ENCODE assay signal across 22 cellular contexts in the genomic region with DNA sequence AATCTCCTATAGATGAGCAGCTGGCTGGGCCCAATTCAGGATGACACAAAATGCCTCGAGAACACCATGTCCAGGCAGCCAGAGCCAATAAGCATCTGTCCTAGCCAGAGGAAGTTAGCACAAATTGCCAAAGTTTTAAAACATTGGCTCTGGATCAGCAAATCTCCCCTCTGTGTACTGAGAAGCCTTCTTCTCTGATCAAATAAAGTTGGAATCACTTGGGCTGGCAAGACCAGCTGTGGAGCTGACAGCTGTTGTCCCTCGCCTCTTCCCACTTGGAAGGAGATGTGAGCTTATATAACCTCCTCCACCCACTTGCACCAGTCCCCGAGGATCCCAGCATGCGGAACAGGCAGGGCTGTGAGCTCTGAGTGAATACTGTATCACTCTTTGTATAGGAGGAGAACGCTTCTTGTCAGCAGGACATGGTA.
A peak's percentile ranks its signal among the peaks of the same experiment; 100 is the strongest.
DNase-seq lines count a peak whose midpoint lies in the region; ATAC-seq and TF ChIP-seq lines count a peak whose summit lies in the region.
"Had no signal": no experiment of that assay in that cellular context is flagged by ENCODE, and none has a peak within 500 bp of the region (broad histone marks: within the 10 kb centered on the region; RNA-seq: fewer than 3 reads in every experiment).

No MANE protein-coding gene starts in this region.

- H3K9me3 Mint-ChIP-seq in CD8-positive, alpha-beta memory T cell = no peaks in the 10 kb centered on the region
- H3K9me3 Mint-ChIP-seq: activated T-cell treated with anti-CD3 and anti-CD28 coated beads, Interleukin-2, amount 50 U/mL, for 24 hours; CD4-positive, CD25-positive, alpha-beta regulatory T cell; dendritic cell treated with granulocyte-macrophage colony-stimulating factor and Interleukin-4, amounts not matched to agents 40 ng/mL and 50 ng/mL, for 4 days; T-helper 1 cell treated with Interleukin-12 subunit alpha and Interleukin-12 subunit beta and Interleukin-4 antibody, amounts not matched to agents 30 μg/mL and 1 μg/mL, for 36 hours had no signal

- no peak overlapping the region for H3K4me3 Mint-ChIP-seq in CD8-positive, alpha-beta memory T cell
- H3K4me3 Mint-ChIP-seq: activated naive CD8-positive, alpha-beta T cell; activated T-cell treated with anti-CD3 and anti-CD28 coated beads, Interleukin-2, amount 50 U/mL, for 24 hours; CD4-positive, CD25-positive, alpha-beta regulatory T cell; dendritic cell treated with granulocyte-macrophage colony-stimulating factor and Interleukin-4, amounts not matched to agents 40 ng/mL and 50 ng/mL, for 4 days; T-helper 1 cell treated with Interleukin-12 subunit alpha and Interleukin-12 subunit beta and Interleukin-4 antibody, amounts not matched to agents 30 μg/mL and 1 μg/mL, for 36 hours had no signal

- H3K36me3 Mint-ChIP-seq in CD8-positive, alpha-beta memory T cell = no peaks in the 10 kb centered on the region
- H3K36me3 Mint-ChIP-seq: activated naive CD8-positive, alpha-beta T cell; CD4-positive, CD25-positive, alpha-beta regulatory T cell had no signal

- no peaks in the 10 kb centered on the region for H3K36me3 ChIP-seq in lower lobe of right lung
- no peaks in the 10 kb centered on the region for H3K36me3 ChIP-seq in sigmoid colon
- no peaks in the 10 kb centered on the region for H3K36me3 ChIP-seq in CD8-positive, alpha-beta memory T cell (ENCODE audit: insufficient read depth, low read length)
- H3K36me3 ChIP-seq: brain microvascular endothelial cell, spleen had no signal

- POLR2A ChIA-PET in CD8-positive, alpha-beta memory T cell (lab: Charles Lee) = no interaction called here

- CTCF ChIA-PET in CD8-positive, alpha-beta memory T cell (lab: Charles Lee) = no interaction called here

- WGBS in sigmoid colon, 2 donors = 70 to 71% methylated on average over 5 of the region's 5 CpGs

- H3K27ac ChIP-seq in lower lobe of right lung (no peak overlapping the region), sigmoid colon (peak overlapping the region in 1 of 4 donors; percentile 2)
- H3K27ac ChIP-seq in CD8-positive, alpha-beta memory T cell (ENCODE audit: low read depth, low read length) = no peak overlapping the region
- H3K27ac ChIP-seq: brain microvascular endothelial cell, epithelial cell of prostate, spleen had no signal

- H3K4me3 ChIP-seq in fibroblast of pulmonary artery (replicated peaks; ENCODE audit: low read depth, low read length) = no peak overlapping the region
- H3K4me3 ChIP-seq in lower lobe of right lung = no peak overlapping the region
- no peak overlapping the region for H3K4me3 ChIP-seq in sigmoid colon
- no peak overlapping the region for H3K4me3 ChIP-seq in CD8-positive, alpha-beta memory T cell (ENCODE audit: low read length)
- H3K4me3 ChIP-seq: spleen had no signal

- H3K27ac Mint-ChIP-seq in CD8-positive, alpha-beta memory T cell = no peak overlapping the region
- H3K27ac Mint-ChIP-seq: activated naive CD8-positive, alpha-beta T cell; activated T-cell treated with anti-CD3 and anti-CD28 coated beads, Interleukin-2, amount 50 U/mL, for 24 hours; CD4-positive, CD25-positive, alpha-beta regulatory T cell; dendritic cell treated with granulocyte-macrophage colony-stimulating factor and Interleukin-4, amounts not matched to agents 40 ng/mL and 50 ng/mL, for 4 days; T-helper 1 cell treated with Interleukin-12 subunit alpha and Interleukin-12 subunit beta and Interleukin-4 antibody, amounts not matched to agents 30 μg/mL and 1 μg/mL, for 36 hours had no signal

- intact Hi-C loops in lower lobe of right lung (cut with DNase I) = no loop called here
- intact Hi-C loops in sigmoid colon (cut with DNase I) = no loop called here

- no peak for TF ChIP-seq EP300 in sigmoid colon (IDR thresholded peaks at IDR 0.05)

- peaks cover 0 to 2% of the 10 kb centered on the region in 2 donors for H3K27me3 Mint-ChIP-seq in CD8-positive, alpha-beta memory T cell
- H3K27me3 Mint-ChIP-seq: activated naive CD8-positive, alpha-beta T cell; CD4-positive, CD25-positive, alpha-beta regulatory T cell; dendritic cell treated with granulocyte-macrophage colony-stimulating factor and Interleukin-4, amounts not matched to agents 40 ng/mL and 50 ng/mL, for 4 days had no signal

- H3K27me3 ChIP-seq in lower lobe of right lung (ENCODE audit: low read depth) (no peaks in the 10 kb centered on the region), sigmoid colon (no peaks in the 10 kb centered on the region)
- H3K27me3 ChIP-seq in CD8-positive, alpha-beta memory T cell (ENCODE audit: insufficient read depth, low read length, poor library complexity, severe bottlenecking) = no peaks in the 10 kb centered on the region
- H3K27me3 ChIP-seq: brain microvascular endothelial cell, spleen had no signal

- H3K9me3 ChIP-seq in lower lobe of right lung (no peaks in the 10 kb centered on the region), sigmoid colon (no peaks in the 10 kb centered on the region)
- no peaks in the 10 kb centered on the region for H3K9me3 ChIP-seq in CD8-positive, alpha-beta memory T cell (ENCODE audit: low read length)
- H3K9me3 ChIP-seq: spleen had no signal

- no peak for TF ChIP-seq POLR2A in sigmoid colon (IDR thresholded peaks at IDR 0.05)

- DNase-seq in GM03348 (ENCODE audit: low spot score) = peak; percentile 4
- peak; percentile 3 for DNase-seq in fibroblast of pulmonary artery (ENCODE audit: low read depth)
- DNase-seq in lower lobe of right lung = no peak
- peak; percentile 73 for DNase-seq in sigmoid colon
- DNase-seq in CD8-positive, alpha-beta memory T cell = no peak
- no peak for DNase-seq in NCI-H2171 treated with DMSO at 0.1 percent for 48 hours (lab: John Stamatoyannopoulos, UW)
- no peak for DNase-seq in NCI-H2196 (lab: John Stamatoyannopoulos, UW; ENCODE audit: unreplicated experiment)
- no peak for DNase-seq in NCI-H446 treated with DMSO at 0.1 percent for 48 hours (lab: John Stamatoyannopoulos, UW)
- DNase-seq: activated CD4-positive, alpha-beta T cell treated with anti-CD3 and anti-CD28 coated beads, Interleukin-2, amount 50 U/mL, for 4 hours; activated T-cell treated with anti-CD3 and anti-CD28 coated beads, Interleukin-2, amount 50 U/mL, for 24 hours; brain microvascular endothelial cell; CD4-positive, CD25-positive, alpha-beta regulatory T cell; DMS153; NCI-H1048; NCI-H2081; NCI-H526 treated with DMSO at 0.1 percent for 48 hours; SHP77; spleen had no signal

- peaks cover 4% of the 10 kb centered on the region for H3K4me1 ChIP-seq in lower lobe of right lung
- H3K4me1 ChIP-seq in sigmoid colon = no peaks in the 10 kb centered on the region
- no peaks in the 10 kb centered on the region for H3K4me1 ChIP-seq in CD8-positive, alpha-beta memory T cell (ENCODE audit: insufficient read depth, low read length)
- H3K4me1 ChIP-seq: spleen had no signal

- H3K4me1 Mint-ChIP-seq in CD8-positive, alpha-beta memory T cell = no peaks in the 10 kb centered on the region
- H3K4me1 Mint-ChIP-seq: CD4-positive, CD25-positive, alpha-beta regulatory T cell had no signal

- TF ChIP-seq CTCF in fibroblast of pulmonary artery (IDR thresholded peaks at IDR 0.05; ENCODE audit: low read length, missing control alignments) (no peak), lower lobe of right lung (IDR thresholded peaks at IDR 0.05) (no peak), sigmoid colon (IDR thresholded peaks at IDR 0.05) (no peak)

- peak; percentile 53 for ATAC-seq in lower lobe of right lung

Comparison
In these comparisons a context has a peak if more than half of its experiments do, and no peak if none do; other contexts are left out.
1. DNase-seq: peak in GM03348 (single experiment), fibroblast of pulmonary artery (single experiment) and sigmoid colon (single experiment); none in lower lobe of right lung (single experiment), CD8-positive, alpha-beta memory T cell (0 of 5), NCI-H2171 treated with DMSO at 0.1 percent for 48 hours (single experiment), NCI-H2196 (single experiment) and NCI-H446 treated with DMSO at 0.1 percent for 48 hours (single experiment).